In genomic region chr2:241003830-241004564, GRCh38 we compare ENCODE assay signal across 18 cellular contexts.
"Had no signal": no experiment of that assay in that cellular context is flagged by ENCODE, and none has a peak within 500 bp of the region (broad histone marks: within the 10 kb centered on the region; RNA-seq: fewer than 3 reads in every experiment).

No MANE protein-coding gene starts in this region.

- H3K4me1 ChIP-seq: neural progenitor cell had no signal

- ATAC-seq: body of pancreas; effector memory CD8-positive, alpha-beta T cell; mucosa of descending colon; right lobe of liver; SK-N-SH treated with all-trans-retinoic acid at 6 μM for 48 hours; stimulated activated effector memory CD8-positive, alpha-beta T cell treated with anti-CD3 and anti-CD28 coated beads, Interleukin-12 subunit alpha, Interleukin-12 subunit beta, amount 100 ng/mL, for 72 hours; upper lobe of right lung had no signal

- H3K9ac ChIP-seq: neural progenitor cell had no signal

- H3K27me3 ChIP-seq: body of pancreas, ovary, right lobe of liver, upper lobe of right lung had no signal

- H3K27ac ChIP-seq: body of pancreas, neural progenitor cell, ovary, right lobe of liver, upper lobe of right lung, VCaP had no signal

- H3K4me3 Mint-ChIP-seq: activated naive CD8-positive, alpha-beta T cell treated with anti-CD3 and anti-CD28 coated beads, Interleukin-2, amount 10 ng/mL, durations not matched to agents 7 days and 5 days; effector memory CD8-positive, alpha-beta T cell; neural progenitor cell; stimulated activated effector memory CD8-positive, alpha-beta T cell treated with anti-CD3 and anti-CD28 coated beads, Interleukin-12 subunit alpha, Interleukin-12 subunit beta, amount 100 ng/mL, for 72 hours had no signal

- H3K36me3 Mint-ChIP-seq: stimulated activated effector memory CD8-positive, alpha-beta T cell treated with anti-CD3 and anti-CD28 coated beads, Interleukin-12 subunit alpha, Interleukin-12 subunit beta, amount 100 ng/mL, for 72 hours had no signal

- DNase-seq: activated CD4-positive, alpha-beta T cell treated with anti-CD3 and anti-CD28 coated beads for 1 hour; activated CD4-positive, alpha-beta T cell treated with anti-CD3 and anti-CD28 coated beads, Interleukin-2, amount 50 U/mL, for 48 hours; activated naive CD8-positive, alpha-beta T cell treated with anti-CD3 and anti-CD28 coated beads, Interleukin-2, amount 10 ng/mL, durations not matched to agents 7 days and 5 days; body of pancreas; effector memory CD8-positive, alpha-beta T cell; foreskin fibroblast; mesenchymal stem cell; mucosa of descending colon; naive B cell; right lobe of liver; stimulated activated CD4-positive, alpha-beta T cell treated with anti-CD3 and anti-CD28 coated beads, Interleukin-4, amount 100 ng/mL, for 24 hours; upper lobe of right lung had no signal

- H3K36me3 ChIP-seq: neural progenitor cell, ovary, right lobe of liver, upper lobe of right lung had no signal

- H3K4me3 ChIP-seq: body of pancreas, mucosa of descending colon, neural progenitor cell, ovary, right lobe of liver, smooth muscle cell, upper lobe of right lung had no signal

- H3K27ac Mint-ChIP-seq: activated naive CD8-positive, alpha-beta T cell treated with anti-CD3 and anti-CD28 coated beads, Interleukin-2, amount 10 ng/mL, durations not matched to agents 7 days and 5 days; effector memory CD8-positive, alpha-beta T cell; naive B cell; neural progenitor cell; stimulated activated effector memory CD8-positive, alpha-beta T cell treated with anti-CD3 and anti-CD28 coated beads, Interleukin-12 subunit alpha, Interleukin-12 subunit beta, amount 100 ng/mL, for 72 hours had no signal
